Comparison of ENCODE assay signal across 9 cellular contexts in genomic region chr4:9381012-9381534, GRCh38. TPM values are rescaled to one million over a fixed set of nuclear protein-coding genes. Genes with fewer than 3 reads are reported as not detected.
DNase-seq lines count a peak whose midpoint lies in the region; ATAC-seq and TF ChIP-seq lines count a peak whose summit lies in the region.
"Not testable (repeated sequence)": the region's sequence is repeated elsewhere in the genome, so short reads cannot be mapped to it uniquely, and the experiment has no call there.
"Had no signal": no experiment of that assay in that cellular context is flagged by ENCODE, and none has a peak within 500 bp of the region (broad histone marks: within the 10 kb centered on the region; RNA-seq: fewer than 3 reads in every experiment).

No MANE protein-coding gene starts in this region.

- not testable (repeated sequence) for H3K4me1 ChIP-seq in adipocyte (ENCODE audit: control insufficient read depth, insufficient read depth, low read length); mucosa of descending colon (ENCODE audit: low read depth); spleen; transverse colon

- H3K27me3 ChIP-seq in GM06990 (replicated peaks; ENCODE audit: control insufficient read depth, insufficient read depth, low read length); adipocyte (replicated peaks; ENCODE audit: control insufficient read depth, insufficient read depth, low read length); spleen (replicated peaks in 1 of 7); transverse colon: not testable (repeated sequence)

- not testable (repeated sequence) for TF ChIP-seq EP300 in transverse colon (IDR thresholded peaks at IDR 0.05; ENCODE audit: low read depth)

- intact Hi-C loops in mucosa of descending colon (cut with DNase I, micrococcal nuclease); spleen (cut with DNase I; ENCODE audit: low total_unique reads); transverse colon (cut with DNase I; ENCODE audit: low total_unique reads): not testable (repeated sequence)

- TF ChIP-seq CTCF in GM06990 (IDR thresholded peaks at IDR 0.05; ENCODE audit: insufficient read depth, low read length, poor library complexity, severe bottlenecking) (peak; percentile 18), NB4 (IDR thresholded peaks at IDR 0.05; ENCODE audit: low read depth, low read length) (peak; percentile 26), mucosa of descending colon (IDR thresholded peaks at IDR 0.05) (peak; percentile 50), spleen (IDR thresholded peaks at IDR 0.05 in 8 of 11, conservative IDR thresholded peaks at IDR 0.05 in 3 of 11) (peak in 9 of 11 experiments; percentile 25 to 78 (median 63)), transverse colon (IDR thresholded peaks at IDR 0.05) (peak; percentile 52 to 62 (median 58))

- in situ Hi-C loops in transverse colon (cut with MboI; ENCODE audit: low pct_ligation_motif_present in 1 of 4, low pct_unique_long_range_greater_than_20kb in 1 of 4, low sequenced_read_pairs in 3 of 4), result not testable (repeated sequence)

- H3K9me3 ChIP-seq in adipocyte (ENCODE audit: control insufficient read depth, low read length); mucosa of descending colon; spleen; transverse colon: not testable (repeated sequence)

- not testable (repeated sequence) for H3K9ac ChIP-seq in adipocyte (ENCODE audit: low read length)

- ATAC-seq in mucosa of descending colon, result not testable (repeated sequence)

- TF ChIP-seq POLR2A in NB4 (IDR thresholded peaks at IDR 0.05; ENCODE audit: extremely low read depth, insufficient read length); spleen (IDR thresholded peaks at IDR 0.05); transverse colon (IDR thresholded peaks at IDR 0.05): not testable (repeated sequence)

- peak; percentile 34 for DNase-seq in GM06990 (ENCODE audit: extremely low read depth, insufficient read length)
- DNase-seq in NB4 (ENCODE audit: low read depth), result peak; percentile 6
- peak; percentile 71 for DNase-seq in activated CD4-positive, alpha-beta T cell treated with anti-CD3 and anti-CD28 coated beads for 48 hours
- DNase-seq in adipocyte (ENCODE audit: low read depth), result not testable (repeated sequence)
- peak; percentile 2 for DNase-seq in germinal center (ENCODE audit: low spot score)
- peak; percentile 63 to 67 (median 65) for DNase-seq in mucosa of descending colon
- peak; percentile 82 for DNase-seq in spleen
- peak; percentile 64 for DNase-seq in transverse colon

- WGBS in spleen, 5 donors, result 22 to 42% (median 34%) methylated on average over 6 to 36 of the region's 36 CpGs
- 21% methylated on average over 18 of the region's 36 CpGs; no CpG with 5 or more reads in 1 of the 2 donors for WGBS in transverse colon (ENCODE audit: low coverage in 1 of 2), 2 donors

- not testable (repeated sequence) for H3K27ac ChIP-seq in spleen, transverse colon

- not testable (repeated sequence) for H3K4me3 ChIP-seq in GM06990 (replicated peaks; ENCODE audit: low read depth, low read length); NB4 (ENCODE audit: low read depth, low read length)
- H3K4me3 ChIP-seq in adipocyte (ENCODE audit: low read length) (peak overlapping the region; percentile 70), mucosa of descending colon (peak overlapping the region; percentile 9), spleen (peak overlapping the region in 6 of 8 donors; percentile 15 to 61 (median 28)), transverse colon (peak overlapping the region in 3 of 4 donors; percentile 42 to 57 (median 47))

- H3K36me3 ChIP-seq in GM06990 (ENCODE audit: control insufficient read depth, insufficient read depth, low read length); adipocyte (ENCODE audit: control insufficient read depth, insufficient read depth, low read length, severe bottlenecking); mucosa of descending colon (ENCODE audit: low read depth); spleen; transverse colon: not testable (repeated sequence)

RNA-seq across cellular contexts. Expression of gene USP17L30, which starts 18.1 kb away (rescaled TPM):
- total RNA-seq in mucosa of descending colon (not detected), spleen (not detected), transverse colon (not detected)
- not detected for polyA plus RNA-seq in spleen
- polyA plus RNA-seq: IgD-negative memory B cell had no signal

RNA-seq across cellular contexts. Expression of gene USP17L29, which starts 27.6 kb away (rescaled TPM):
- total RNA-seq in mucosa of descending colon (not detected), spleen (not detected), transverse colon (not detected)
- not detected for polyA plus RNA-seq in spleen
- polyA plus RNA-seq: IgD-negative memory B cell had no signal

RNA-seq across cellular contexts. Expression of gene USP17L28, which starts 32.4 kb away (rescaled TPM):
- total RNA-seq in mucosa of descending colon (not detected), spleen (not detected), transverse colon (not detected)
- not detected for polyA plus RNA-seq in spleen
- polyA plus RNA-seq: IgD-negative memory B cell had no signal

RNA-seq across cellular contexts. Expression of gene USP17L27, which starts 37.1 kb away (rescaled TPM):
- not detected for total RNA-seq in mucosa of descending colon
- not detected for total RNA-seq in spleen
- polyA plus RNA-seq in spleen, result not detected
- not detected for total RNA-seq in transverse colon
- polyA plus RNA-seq: IgD-negative memory B cell had no signal

RNA-seq across cellular contexts. Expression of gene USP17L5, which starts 41.9 kb away (rescaled TPM):
- total RNA-seq in mucosa of descending colon (not detected), spleen (not detected), transverse colon (not detected)
- not detected for polyA plus RNA-seq in spleen
- polyA plus RNA-seq: IgD-negative memory B cell had no signal
